Comparison of ENCODE assay signal across 30 cellular contexts in genomic region chr6:142200846-142201628, GRCh38. TPM values are rescaled to one million over a fixed set of nuclear protein-coding genes. Genes with fewer than 3 reads are reported as not detected.
DNase-seq lines count a peak whose midpoint lies in the region; ATAC-seq, FAIRE-seq and TF ChIP-seq lines count a peak whose summit lies in the region.
"Had no signal": no experiment of that assay in that cellular context is flagged by ENCODE, and none has a peak within 500 bp of the region (broad histone marks: within the 10 kb centered on the region; RNA-seq: fewer than 3 reads in every experiment).

No MANE protein-coding gene starts in this region.

- no peak for TF ChIP-seq CTCF in right atrium auricular region (IDR thresholded peaks at IDR 0.05)
- no peak for TF ChIP-seq CTCF in spleen (IDR thresholded peaks at IDR 0.05 in 8 of 11, conservative IDR thresholded peaks at IDR 0.05 in 3 of 11)

- peak; percentile 23 for ATAC-seq in left ventricle myocardium superior
- ATAC-seq: Right ventricle myocardium inferior had no signal

- TF ChIP-seq POLR2A in spleen (IDR thresholded peaks at IDR 0.05) = no peak

- FAIRE-seq in G401.6 (lab: Jason Lieb, UNC) (peak; percentile 25), frontal cortex (lab: Jason Lieb, UNC) (peak; percentile 37)
- FAIRE-seq: A204.1, GM12892, HTR-8/SVneo had no signal

- 61 to 81% (median 66%) methylated on average over 3 of the region's 3 CpGs for WGBS in spleen, 5 donors

- H3K4me1 ChIP-seq in right atrium auricular region (no peaks in the 10 kb centered on the region), spleen (peaks cover 0 to 15% (median under 1%) of the 10 kb centered on the region in 6 donors)
- H3K4me1 ChIP-seq: BLaER1, HAP-1 had no signal

- H3K27ac ChIP-seq in right atrium auricular region (no peak overlapping the region), spleen (peak overlapping the region in 7 of 8 donors; percentile 44 to 72 (median 54))
- H3K27ac ChIP-seq: BLaER1, PC-9, SJSA1 had no signal

- H3K36me3 ChIP-seq in right atrium auricular region = peaks cover 12% of the 10 kb centered on the region
- H3K36me3 ChIP-seq in spleen = peaks cover 0 to 79% (median 30%) of the 10 kb centered on the region in 6 donors

- DNase-seq in left ventricle myocardium superior = no peak
- DNase-seq in right atrium auricular region (ENCODE audit: low spot score) = no peak
- DNase-seq in frontal cortex (ENCODE audit: low spot score in 2 of 2) = no peak
- DNase-seq in spleen = no peak
- no peak for DNase-seq in COR-L47 (lab: John Stamatoyannopoulos, UW)
- DNase-seq in stimulated activated CD4-positive, alpha-beta T cell treated with anti-CD3 and anti-CD28 coated beads, Interleukin-2, amount 100 ng/mL, for 48 hours = no peak
- DNase-seq: CD4-positive, CD25-positive, alpha-beta regulatory T cell; DMS 273 treated with DMSO at 0.1 percent for 48 hours; DMS79; GOT3; HFFc6; KBM-7; MG63; NCI-H1105 treated with DMSO at 0.1 percent for 48 hours; NCI-H146; NCI-H2029; NCI-H446; NCI-H526; NCI-H82; PC-9 had no signal

- intact Hi-C loops in left ventricle myocardium superior (cut with micrococcal nuclease) (no loop called here), spleen (cut with DNase I; ENCODE audit: low total_unique reads) (no loop called here)

- H3K9me3 ChIP-seq in right atrium auricular region (no peaks in the 10 kb centered on the region), spleen (no peaks in the 10 kb centered on the region)
- H3K9me3 ChIP-seq: HAP-1, SJSA1 had no signal

- H3K4me3 ChIP-seq in right atrium auricular region (no peak overlapping the region), spleen (no peak overlapping the region)
- H3K4me3 ChIP-seq: BLaER1, HAP-1, MG63, PC-9, SJSA1 had no signal

- H3K27me3 ChIP-seq in right atrium auricular region (no peaks in the 10 kb centered on the region), spleen (replicated peaks in 1 of 7) (no peaks in the 10 kb centered on the region)
- H3K27me3 ChIP-seq: BLaER1, MG63, SJSA1 had no signal

RNA-seq across cellular contexts. Expression of gene VTA1, which starts 54.0 kb away (rescaled TPM):
- 34.4 TPM for total RNA-seq in left ventricle myocardium superior
- 10 to 100 TPM; 28.2 to 36.4 TPM for total RNA-seq in right atrium auricular region
- total RNA-seq in frontal cortex = 73.0 TPM
- 10 to 100 TPM; 28.6 to 53.2 (median 39.7) TPM for total RNA-seq in spleen
- polyA plus RNA-seq in spleen = 10 to 100 TPM; 16.2 to 26.6 (median 22.7) TPM

RNA-seq across cellular contexts. Expression of gene NMBR, which starts 54.1 kb away (rescaled TPM):
- total RNA-seq in left ventricle myocardium superior (not detected), right atrium auricular region (not detected), frontal cortex (4.9 TPM), spleen (under 1 TPM in 2 of 7 donors, not detected in 5; 0.25 to 0.36 TPM)
- polyA plus RNA-seq in spleen = not detected
- total RNA-seq: CD4-positive, CD25-positive, alpha-beta regulatory T cell; LHCN-M2; Right ventricle myocardium inferior; RPMI7951; SJSA1 had no signal
- polyA plus RNA-seq: CD4-positive, CD25-positive, alpha-beta regulatory T cell had no signal

Comparison
In these comparisons a context has a peak if more than half of its experiments do, and no peak if none do; other contexts are left out.
1. H3K27ac ChIP-seq: peak in spleen (7 of 8); none in right atrium auricular region (0 of 2).